Comparison of ENCODE assay signal across 10 cellular contexts in the genomic region with DNA sequence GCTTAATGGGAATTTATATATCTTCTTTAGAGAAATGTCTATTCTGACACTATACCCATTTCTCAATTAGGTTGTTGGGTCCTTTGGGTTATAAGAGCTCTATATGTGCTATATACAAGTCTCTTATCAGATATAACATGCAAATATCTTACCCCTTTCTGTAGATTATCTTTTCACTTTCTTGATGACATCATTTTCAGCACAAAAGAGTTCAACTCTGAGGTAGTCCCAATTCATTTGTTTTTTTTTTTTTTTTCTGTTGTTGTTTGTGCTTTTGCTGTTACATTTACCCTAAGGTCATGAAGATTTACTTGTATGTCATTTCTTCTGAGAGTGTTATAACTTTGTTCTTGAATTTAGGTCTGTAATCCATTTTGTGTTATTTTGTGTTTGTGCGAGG.
"Had no signal": no experiment of that assay in that cellular context is flagged by ENCODE, and none has a peak within 500 bp of the region (broad histone marks: within the 10 kb centered on the region; RNA-seq: fewer than 3 reads in every experiment).

No MANE protein-coding gene starts in this region.

- FAIRE-seq: H1, H54 had no signal

- H3K27ac ChIP-seq: GM23248 had no signal

- H3K9me3 ChIP-seq: HAP-1 had no signal

- H3K4me2 ChIP-seq: GM23338 had no signal

- DNase-seq: GM23248, GOT3, H9, HCEC 1CT, HFFc6 had no signal

- H3K36me3 ChIP-seq: HAP-1 had no signal

- H3K9ac ChIP-seq: GM23248 had no signal

- H3K4me3 ChIP-seq: GM23248, GM23338, HAP-1 had no signal

- H2AFZ ChIP-seq: GM23248, GM23338 had no signal

- ATAC-seq: GM23338, HCT116 had no signal

- H3K4me1 ChIP-seq: HAP-1 had no signal
